In the genomic region with DNA sequence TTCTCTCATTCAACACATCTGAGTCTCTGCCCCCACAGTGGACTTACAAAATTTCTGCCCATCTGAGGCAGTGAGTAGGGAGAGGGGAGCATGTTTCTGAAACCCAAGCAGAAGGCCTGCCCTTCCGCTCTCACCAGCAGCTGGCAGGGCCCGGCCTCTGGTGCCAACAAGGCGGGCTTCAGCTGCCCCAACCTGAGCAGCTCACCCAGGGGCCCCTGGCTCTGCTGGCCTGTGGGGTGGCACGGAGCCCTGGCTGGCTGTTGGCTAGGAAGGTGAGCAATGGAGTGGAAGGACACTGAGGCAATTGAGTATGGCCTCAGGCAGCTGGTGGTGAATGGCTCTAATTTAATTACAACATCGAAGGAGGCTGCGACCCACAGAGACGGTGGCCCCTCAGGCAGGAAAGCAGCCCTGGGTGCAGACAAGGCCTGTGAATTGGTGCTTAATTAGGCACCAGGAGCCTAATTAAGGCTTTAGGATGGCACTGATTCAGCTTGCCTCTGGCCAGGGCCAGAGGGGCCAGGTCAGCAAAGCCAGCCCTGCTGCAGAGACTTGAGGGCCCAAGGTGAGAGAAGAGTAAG, we compare ENCODE assay signal across 26 cellular contexts.
"Had no signal": no experiment of that assay in that cellular context is flagged by ENCODE, and none has a peak within 500 bp of the region (broad histone marks: within the 10 kb centered on the region; RNA-seq: fewer than 3 reads in every experiment).

No MANE protein-coding gene starts in this region.

- H3K36me3 Mint-ChIP-seq: naive B cell; natural killer cell treated with Interleukin-12 subunit alpha and Interleukin-12 subunit beta and Interleukin-15 and Interleukin-18, amount 100 ng/mL, for 72 hours; stimulated activated naive B cell treated with anti-CD40 and anti-IgM and Interleukin-4, amounts not matched to agents 10 μg/mL and 1 μg/mL and 100 μg/mL, for 72 hours had no signal

- H3K27ac Mint-ChIP-seq: mesothelial cell of epicardium; natural killer cell treated with Interleukin-12 subunit alpha and Interleukin-12 subunit beta and Interleukin-15 and Interleukin-18, amount 100 ng/mL, for 72 hours; stimulated activated naive B cell treated with anti-CD40 and anti-IgM and Interleukin-4, amounts not matched to agents 10 μg/mL and 1 μg/mL and 100 μg/mL, for 72 hours; stimulated activated naive CD8-positive, alpha-beta T cell treated with anti-CD3 and anti-CD28 coated beads, Interleukin-15, Interleukin-2, amounts not matched to agents 100 ng/mL and 50 ng/mL, for 24 hours had no signal

- H3K4me1 ChIP-seq: esophagus muscularis mucosa, gastroesophageal sphincter, pancreas, right lobe of liver, suprapubic skin, transverse colon, upper lobe of right lung, uterus had no signal

- H3K27me3 ChIP-seq: esophagus muscularis mucosa, foreskin keratinocyte, heart left ventricle, hepatocyte, pancreas, right lobe of liver, transverse colon, upper lobe of right lung, uterus had no signal

- H3K36me3 ChIP-seq: esophagus muscularis mucosa, gastroesophageal sphincter, heart left ventricle, pancreas, right lobe of liver, suprapubic skin, transverse colon, upper lobe of right lung, uterus had no signal

- H3K4me3 Mint-ChIP-seq: mesothelial cell of epicardium; naive B cell; natural killer cell treated with Interleukin-12 subunit alpha and Interleukin-12 subunit beta and Interleukin-15 and Interleukin-18, amount 100 ng/mL, for 72 hours; stimulated activated naive B cell treated with anti-CD40 and anti-IgM and Interleukin-4, amounts not matched to agents 10 μg/mL and 1 μg/mL and 100 μg/mL, for 72 hours; stimulated activated naive CD8-positive, alpha-beta T cell treated with anti-CD3 and anti-CD28 coated beads, Interleukin-15, Interleukin-2, amounts not matched to agents 100 ng/mL and 50 ng/mL, for 24 hours had no signal

- H3K4me3 ChIP-seq: coronary artery, esophagus muscularis mucosa, gastroesophageal sphincter, heart left ventricle, hepatocyte, lung, mucosa of descending colon, pancreas, right lobe of liver, suprapubic skin, transverse colon, upper lobe of right lung, uterus had no signal

- H3K4me1 Mint-ChIP-seq: mesothelial cell of epicardium; naive B cell; stimulated activated naive B cell treated with anti-CD40 and anti-IgM and Interleukin-4, amounts not matched to agents 10 μg/mL and 1 μg/mL and 100 μg/mL, for 72 hours had no signal

- H3K9me3 Mint-ChIP-seq: mesothelial cell of epicardium; natural killer cell treated with Interleukin-12 subunit alpha and Interleukin-12 subunit beta and Interleukin-15 and Interleukin-18, amount 100 ng/mL, for 72 hours; stimulated activated naive B cell treated with anti-CD40 and anti-IgM and Interleukin-4, amounts not matched to agents 10 μg/mL and 1 μg/mL and 100 μg/mL, for 72 hours; stimulated activated naive CD8-positive, alpha-beta T cell treated with anti-CD3 and anti-CD28 coated beads, Interleukin-15, Interleukin-2, amounts not matched to agents 100 ng/mL and 50 ng/mL, for 24 hours had no signal

- DNase-seq: dermis blood vessel endothelial cell; effector memory CD4-positive, alpha-beta T cell; foreskin keratinocyte; heart left ventricle; kidney; mesenchymal stem cell; mucosa of descending colon; naive B cell; pancreas; right lobe of liver; small intestine; stimulated activated CD4-positive, alpha-beta T cell treated with anti-CD3 and anti-CD28 coated beads, Interleukin-15, amount 100 ng/mL, for 24 hours; stimulated activated CD4-positive, alpha-beta T cell treated with anti-CD3 and anti-CD28 coated beads, Interleukin-2, amount 100 ng/mL, for 48 hours; stimulated activated naive B cell treated with anti-CD40 and anti-IgM and Interleukin-4, amounts not matched to agents 10 μg/mL and 1 μg/mL and 100 μg/mL, for 72 hours; transverse colon; upper lobe of right lung; uterus had no signal

- H3K9me3 ChIP-seq: esophagus muscularis mucosa, gastroesophageal sphincter, heart left ventricle, mucosa of descending colon, pancreas, right lobe of liver, suprapubic skin, transverse colon, upper lobe of right lung, uterus had no signal
